ENCODE assay signal across 8 cellular contexts in genomic region chr2:95277246-95277906, GRCh38. TPM values are rescaled to one million over a fixed set of nuclear protein-coding genes. Genes with fewer than 3 reads are reported as not detected.
DNase-seq lines count a peak whose midpoint lies in the region; TF ChIP-seq lines count a peak whose summit lies in the region.

No MANE protein-coding gene starts in this region.

- intact Hi-C loops in colonic mucosa (cut with DNase I) = no loop called here

- TF ChIP-seq CTCF in LNCAP (IDR thresholded peaks at IDR 0.05) (peak; percentile 48; the same call in 1 of the 2 replicates), colonic mucosa (IDR thresholded peaks at IDR 0.05) (peak; percentile 37)

- DNase-seq in EL = peak; percentile 28
- DNase-seq in colonic mucosa = peak; percentile 85
- DNase-seq in T1000 (lab: John Stamatoyannopoulos, UW) = no peak
- DNase-seq in activated CD4-positive, CD25-positive, alpha-beta regulatory T cell (lab: John Stamatoyannopoulos, UW) = no peak
- DNase-seq in NCI-H1092 (lab: John Stamatoyannopoulos, UW) = no peak
- DNase-seq in kidney glomerular epithelial cell (lab: John Stamatoyannopoulos, UW) = no peak

- no peaks in the 10 kb centered on the region for H3K27me3 ChIP-seq in colonic mucosa
- H3K27me3 ChIP-seq in mucosa of stomach (ENCODE audit: control insufficient read depth, insufficient read depth, low read length) = no peaks in the 10 kb centered on the region

- no peak overlapping the region for H3K27ac ChIP-seq in colonic mucosa

- peaks cover 4% of the 10 kb centered on the region for H3K4me1 ChIP-seq in colonic mucosa
- H3K4me1 ChIP-seq in mucosa of stomach (ENCODE audit: control insufficient read depth, insufficient read depth, low read length) = peaks cover 42% of the 10 kb centered on the region

- H3K4me3 ChIP-seq in colonic mucosa = no peak overlapping the region
- no peak overlapping the region for H3K4me3 ChIP-seq in mucosa of stomach (ENCODE audit: low read length)

- H3K36me3 ChIP-seq in colonic mucosa = no peaks in the 10 kb centered on the region
- peaks cover 9% of the 10 kb centered on the region for H3K36me3 ChIP-seq in mucosa of stomach (ENCODE audit: control insufficient read depth, insufficient read depth, low read length)

- H3K9ac ChIP-seq in colonic mucosa (ENCODE audit: low read depth in 2 of 2, low read length in 2 of 2) (peak overlapping the region; percentile 57 to 90), mucosa of stomach (ENCODE audit: low read length) (peak overlapping the region; percentile 13)

- H3K9me3 ChIP-seq in colonic mucosa = no peaks in the 10 kb centered on the region
- no peaks in the 10 kb centered on the region for H3K9me3 ChIP-seq in mucosa of stomach (ENCODE audit: control insufficient read depth, low read length)

RNA-seq across cellular contexts. Expression of gene PROM2, which starts 3.1 kb away (rescaled TPM):
- total RNA-seq in colonic mucosa = 10 to 100 TPM; 27.4 to 63.4 TPM

RNA-seq across cellular contexts. Expression of gene KCNIP3, which starts 19.8 kb away (rescaled TPM):
- total RNA-seq in colonic mucosa = 1 to 10 TPM; 1.5 to 2.3 TPM

Comparison
In these comparisons a context has a peak if more than half of its experiments do, and no peak if none do; other contexts are left out.
1. DNase-seq: peak in EL (single experiment) and colonic mucosa (single experiment); none in T1000 (single experiment), activated CD4-positive, CD25-positive, alpha-beta regulatory T cell (0 of 4), NCI-H1092 (single experiment) and kidney glomerular epithelial cell (single experiment).